ENCODE assay signal across 27 cellular contexts in the genomic region with DNA sequence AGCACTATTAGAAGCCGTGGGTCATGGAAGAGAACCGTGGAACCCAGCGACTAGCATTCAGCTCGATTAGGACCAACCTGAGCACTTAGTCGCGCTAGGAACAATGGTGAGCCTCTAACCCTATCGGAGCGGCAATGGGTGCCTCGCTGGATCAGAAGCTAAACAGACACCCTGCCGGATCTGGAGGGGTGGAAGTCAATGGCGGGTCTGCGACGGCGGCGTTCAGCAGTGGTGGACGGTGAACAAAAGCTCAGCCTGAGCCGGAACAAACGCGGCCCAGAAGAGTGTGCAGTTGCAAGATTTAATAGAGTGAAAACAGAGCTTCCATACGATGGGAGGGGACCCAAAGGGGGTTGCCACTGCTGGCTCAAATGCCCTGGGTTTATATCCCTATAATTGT.
"Had no signal": no experiment of that assay in that cellular context is flagged by ENCODE, and none has a peak within 500 bp of the region (broad histone marks: within the 10 kb centered on the region; RNA-seq: fewer than 3 reads in every experiment).

No MANE protein-coding gene starts in this region.

- H3K27me3 ChIP-seq: ascending aorta, breast epithelium, cardiac muscle cell, colonic mucosa, esophagus squamous epithelium, gastroesophageal sphincter had no signal

- H3K27ac ChIP-seq: ascending aorta, breast epithelium, cardiac muscle cell, colonic mucosa, epithelial cell of prostate, esophagus squamous epithelium, gastroesophageal sphincter had no signal

- H3K4me1 ChIP-seq: ascending aorta, breast epithelium, colonic mucosa, esophagus squamous epithelium, gastroesophageal sphincter had no signal

- H3K9me3 ChIP-seq: ascending aorta, breast epithelium, colonic mucosa, esophagus squamous epithelium, gastroesophageal sphincter had no signal

- ATAC-seq: activated CD4-positive, alpha-beta T cell treated with anti-CD3 and anti-CD28 coated beads for 36 hours; activated CD8-positive, alpha-beta memory T cell treated with anti-CD3 and anti-CD28 coated beads, Interleukin-2, amount 10 ng/mL, durations not matched to agents 7 days and 5 days; activated CD8-positive, alpha-beta T cell treated with anti-CD3 and anti-CD28 coated beads, Interleukin-2, amount 10 ng/mL, durations not matched to agents 7 days and 5 days; activated naive CD4-positive, alpha-beta T cell treated with anti-CD3 and anti-CD28 coated beads, Interleukin-2, amount 50 U/mL, for 72 hours; gastroesophageal sphincter had no signal

- H3K36me3 ChIP-seq: ascending aorta, breast epithelium, cardiac muscle cell, colonic mucosa, esophagus squamous epithelium, gastroesophageal sphincter had no signal

- H3K4me3 ChIP-seq: ascending aorta, breast epithelium, cardiac muscle cell, colonic mucosa, esophagus squamous epithelium, gastroesophageal sphincter had no signal

- DNase-seq: activated CD4-positive, alpha-beta memory T cell treated with anti-CD3 and anti-CD28 coated beads for 36 hours; activated CD4-positive, alpha-beta T cell treated with anti-CD3 and anti-CD28 coated beads for 36 hours; activated CD4-positive, alpha-beta T cell treated with anti-CD3 and anti-CD28 coated beads, Interleukin-2, amount 10 ng/mL, durations not matched to agents 24 days and 14 days; activated CD4-positive, CD25-positive, alpha-beta regulatory T cell; activated CD4-positive, CD25-positive, alpha-beta regulatory T cell treated with anti-CD3 and anti-CD28 coated beads, Interleukin-2, amount 50 U/mL, for 72 hours; activated CD8-positive, alpha-beta memory T cell treated with anti-CD3 and anti-CD28 coated beads, Interleukin-2, amount 10 ng/mL, durations not matched to agents 7 days and 5 days; activated CD8-positive, alpha-beta memory T cell treated with anti-CD3 and anti-CD28 coated beads, Interleukin-2, amount 50 U/mL, for 4 hours; activated CD8-positive, alpha-beta T cell treated with anti-CD3 and anti-CD28 coated beads, Interleukin-2, amount 10 ng/mL, durations not matched to agents 7 days and 5 days; activated gamma-delta T cell; activated naive CD4-positive, alpha-beta T cell; activated naive CD4-positive, alpha-beta T cell treated with anti-CD3 and anti-CD28 coated beads, Interleukin-2, amount 10 ng/mL, durations not matched to agents 7 days and 5 days; activated naive CD8-positive, alpha-beta T cell treated with anti-CD3 and anti-CD28 coated beads, Interleukin-2, amount 10 ng/mL, durations not matched to agents 7 days and 5 days; activated T-cell treated with anti-CD3 and anti-CD28 coated beads, Interleukin-2, amount 50 U/mL, for 1 hour; activated T-cell treated with anti-CD3 and anti-CD28 coated beads, Interleukin-2, amount 50 U/mL, for 48 hours; central memory CD4-positive, alpha-beta T cell; cerebellar nuclear complex; colonic mucosa; effector CD8-positive, alpha-beta T cell; esophagus squamous epithelium; foreskin melanocyte; T-helper 2 cell had no signal
